1 cellular context compared by ENCODE assay signal in the genomic region with DNA sequence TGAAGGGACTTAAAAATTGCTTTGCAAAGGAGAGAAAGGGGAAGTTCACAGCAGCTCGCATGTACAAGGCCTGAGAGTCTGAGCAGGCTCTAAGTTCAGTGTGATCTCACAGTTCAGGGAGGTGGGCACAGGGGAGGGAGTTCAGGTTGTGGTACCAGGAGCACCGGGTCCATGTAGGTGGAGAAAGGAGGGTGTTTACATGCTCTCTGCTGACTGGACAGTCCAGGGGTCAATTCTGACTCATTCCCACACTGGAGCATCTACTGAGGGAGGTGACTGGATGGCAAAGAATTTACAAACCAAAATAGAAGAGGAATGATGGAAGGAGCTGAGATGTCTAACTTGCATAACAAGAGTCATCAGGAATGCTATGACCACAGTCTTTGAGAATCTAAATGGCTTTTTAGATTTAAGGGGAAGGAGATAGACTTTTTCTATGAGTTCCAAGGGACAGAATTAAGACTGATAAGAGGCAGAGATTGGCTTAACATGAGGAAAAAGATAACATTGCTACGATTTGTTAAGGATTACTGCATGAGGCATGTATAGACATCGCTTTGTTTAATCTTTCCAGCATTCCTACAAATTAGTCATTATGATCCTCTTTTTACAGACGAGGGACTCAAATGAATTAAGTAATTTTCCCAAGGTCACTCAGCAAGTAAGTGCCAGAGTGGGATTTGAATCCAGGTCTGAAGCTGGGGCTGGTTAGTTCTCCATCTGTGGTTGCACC.
A peak's percentile ranks its signal among the peaks of the same experiment; 100 is the strongest.
TF ChIP-seq lines count a peak whose summit lies in the region.

No MANE protein-coding gene starts in this region.

TF ChIP-seq in HepG2, 621 proteins besides CTCF, POLR2A, EP300 and RAD21 (continued from another document and continues in another):
- TF ChIP-seq, protein P1, sequence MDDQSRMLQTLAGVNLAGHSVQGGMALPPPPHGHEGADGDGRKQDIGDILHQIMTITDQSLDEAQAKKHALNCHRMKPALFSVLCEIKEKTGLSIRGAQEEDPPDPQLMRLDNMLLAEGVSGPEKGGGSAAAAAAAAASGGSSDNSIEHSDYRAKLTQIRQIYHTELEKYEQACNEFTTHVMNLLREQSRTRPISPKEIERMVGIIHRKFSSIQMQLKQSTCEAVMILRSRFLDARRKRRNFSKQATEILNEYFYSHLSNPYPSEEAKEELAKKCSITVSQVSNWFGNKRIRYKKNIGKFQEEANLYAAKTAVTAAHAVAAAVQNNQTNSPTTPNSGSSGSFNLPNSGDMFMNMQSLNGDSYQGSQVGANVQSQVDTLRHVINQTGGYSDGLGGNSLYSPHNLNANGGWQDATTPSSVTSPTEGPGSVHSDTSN (CRISPR knock-in tag; IDR thresholded peaks at IDR 0.05; ENCODE audit: borderline replicate concordance): no peak
- TF ChIP-seq, protein P2, sequence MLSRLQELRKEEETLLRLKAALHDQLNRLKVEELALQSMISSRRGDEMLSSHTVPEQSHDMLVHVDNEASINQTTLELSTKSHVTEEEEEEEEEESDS (CRISPR knock-in tag; IDR thresholded peaks at IDR 0.05; ENCODE audit: borderline replicate concordance): no peak
- TF ChIP-seq HNRNPH1 (optimal IDR thresholded peaks at IDR 0.05; ENCODE audit: low read depth, low read length) (no peak), MIER2 (CRISPR knock-in tag; IDR thresholded peaks at IDR 0.05) (0 out of 2 replicates have a peak, but pooled peaks have one; percentile 40), ARNT2 (CRISPR knock-in tag; IDR thresholded peaks at IDR 0.05; ENCODE audit: low read depth) (no peak), IRF2 (CRISPR knock-in tag; IDR thresholded peaks at IDR 0.05) (peak; percentile 79), FLYWCH1 (CRISPR knock-in tag; IDR thresholded peaks at IDR 0.05) (no peak), ATF7 (IDR thresholded peaks at IDR 0.05) (peak; percentile 40; the same call in 1 of the 2 replicates), ATF7 (CRISPR knock-in tag; IDR thresholded peaks at IDR 0.05) (0 out of 2 replicates have a peak, but pooled peaks have one; percentile 81), KAT7 (CRISPR knock-in tag; IDR thresholded peaks at IDR 0.05; ENCODE audit: borderline replicate concordance) (no peak), ZNF12 (CRISPR knock-in tag; IDR thresholded peaks at IDR 0.05) (no peak), KMT2B (CRISPR knock-in tag; IDR thresholded peaks at IDR 0.05) (no peak), ZNF598 (CRISPR knock-in tag; IDR thresholded peaks at IDR 0.05; ENCODE audit: borderline replicate concordance) (no peak), ERF (CRISPR knock-in tag; IDR thresholded peaks at IDR 0.05) (no peak), ZNF431 (CRISPR knock-in tag; IDR thresholded peaks at IDR 0.05; ENCODE audit: borderline replicate concordance, low read depth) (no peak), ZNF501 (CRISPR knock-in tag; IDR thresholded peaks at IDR 0.05) (no peak), MIXL1 (CRISPR knock-in tag; IDR thresholded peaks at IDR 0.05) (0 out of 2 replicates have a peak, but pooled peaks have one; percentile 28), SRSF1 (optimal IDR thresholded peaks at IDR 0.05; ENCODE audit: low read depth, low read length) (no peak), ZNF816 (CRISPR knock-in tag; IDR thresholded peaks at IDR 0.05; ENCODE audit: borderline replicate concordance) (no peak), NFRKB (IDR thresholded peaks at IDR 0.05) (no peak), BCL6 (CRISPR knock-in tag; IDR thresholded peaks at IDR 0.05) (no peak), KDM3A (CRISPR knock-in tag; IDR thresholded peaks at IDR 0.05; ENCODE audit: low read depth) (no peak; the same call in 1 of the 2 replicates), TEAD3 (CRISPR knock-in tag; optimal IDR thresholded peaks at IDR 0.05; ENCODE audit: borderline replicate concordance) (peak; percentile 92), ZNF451 (CRISPR knock-in tag; IDR thresholded peaks at IDR 0.05) (no peak), ZFP41 (CRISPR knock-in tag; IDR thresholded peaks at IDR 0.05; ENCODE audit: borderline replicate concordance) (no peak), PPARG (CRISPR knock-in tag; conservative IDR thresholded peaks at IDR 0.05) (0 out of 2 replicates have a peak, but pooled peaks have one; percentile 34), YEATS4 (CRISPR knock-in tag; IDR thresholded peaks at IDR 0.05; ENCODE audit: borderline replicate concordance) (no peak), ATF1 (CRISPR knock-in tag; IDR thresholded peaks at IDR 0.05) (0 out of 2 replicates have a peak, but pooled peaks have one; percentile 35)
- TF ChIP-seq, protein P3, sequence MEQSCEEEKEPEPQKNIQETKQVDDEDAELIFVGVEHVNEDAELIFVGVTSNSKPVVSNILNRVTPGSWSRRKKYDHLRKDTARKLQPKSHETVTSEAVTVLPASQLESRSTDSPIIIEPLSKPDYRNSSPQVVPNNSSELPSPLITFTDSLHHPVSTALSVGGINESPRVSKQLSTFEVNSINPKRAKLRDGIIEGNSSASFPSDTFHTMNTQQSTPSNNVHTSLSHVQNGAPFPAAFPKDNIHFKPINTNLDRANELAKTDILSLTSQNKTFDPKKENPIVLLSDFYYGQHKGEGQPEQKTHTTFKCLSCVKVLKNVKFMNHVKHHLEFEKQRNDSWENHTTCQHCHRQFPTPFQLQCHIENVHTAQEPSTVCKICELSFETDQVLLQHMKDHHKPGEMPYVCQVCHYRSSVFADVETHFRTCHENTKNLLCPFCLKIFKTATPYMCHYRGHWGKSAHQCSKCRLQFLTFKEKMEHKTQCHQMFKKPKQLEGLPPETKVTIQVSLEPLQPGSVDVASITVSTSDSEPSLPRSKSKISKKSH (CRISPR knock-in tag; IDR thresholded peaks at IDR 0.05; ENCODE audit: borderline replicate concordance): no peak
- TF ChIP-seq, protein P4, sequence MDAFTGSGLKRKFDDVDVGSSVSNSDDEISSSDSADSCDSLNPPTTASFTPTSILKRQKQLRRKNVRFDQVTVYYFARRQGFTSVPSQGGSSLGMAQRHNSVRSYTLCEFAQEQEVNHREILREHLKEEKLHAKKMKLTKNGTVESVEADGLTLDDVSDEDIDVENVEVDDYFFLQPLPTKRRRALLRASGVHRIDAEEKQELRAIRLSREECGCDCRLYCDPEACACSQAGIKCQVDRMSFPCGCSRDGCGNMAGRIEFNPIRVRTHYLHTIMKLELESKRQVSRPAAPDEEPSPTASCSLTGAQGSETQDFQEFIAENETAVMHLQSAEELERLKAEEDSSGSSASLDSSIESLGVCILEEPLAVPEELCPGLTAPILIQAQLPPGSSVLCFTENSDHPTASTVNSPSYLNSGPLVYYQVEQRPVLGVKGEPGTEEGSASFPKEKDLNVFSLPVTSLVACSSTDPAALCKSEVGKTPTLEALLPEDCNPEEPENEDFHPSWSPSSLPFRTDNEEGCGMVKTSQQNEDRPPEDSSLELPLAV (CRISPR knock-in tag; conservative IDR thresholded peaks at IDR 0.05; ENCODE audit: low read depth): no peak
- TF ChIP-seq, protein P5, sequence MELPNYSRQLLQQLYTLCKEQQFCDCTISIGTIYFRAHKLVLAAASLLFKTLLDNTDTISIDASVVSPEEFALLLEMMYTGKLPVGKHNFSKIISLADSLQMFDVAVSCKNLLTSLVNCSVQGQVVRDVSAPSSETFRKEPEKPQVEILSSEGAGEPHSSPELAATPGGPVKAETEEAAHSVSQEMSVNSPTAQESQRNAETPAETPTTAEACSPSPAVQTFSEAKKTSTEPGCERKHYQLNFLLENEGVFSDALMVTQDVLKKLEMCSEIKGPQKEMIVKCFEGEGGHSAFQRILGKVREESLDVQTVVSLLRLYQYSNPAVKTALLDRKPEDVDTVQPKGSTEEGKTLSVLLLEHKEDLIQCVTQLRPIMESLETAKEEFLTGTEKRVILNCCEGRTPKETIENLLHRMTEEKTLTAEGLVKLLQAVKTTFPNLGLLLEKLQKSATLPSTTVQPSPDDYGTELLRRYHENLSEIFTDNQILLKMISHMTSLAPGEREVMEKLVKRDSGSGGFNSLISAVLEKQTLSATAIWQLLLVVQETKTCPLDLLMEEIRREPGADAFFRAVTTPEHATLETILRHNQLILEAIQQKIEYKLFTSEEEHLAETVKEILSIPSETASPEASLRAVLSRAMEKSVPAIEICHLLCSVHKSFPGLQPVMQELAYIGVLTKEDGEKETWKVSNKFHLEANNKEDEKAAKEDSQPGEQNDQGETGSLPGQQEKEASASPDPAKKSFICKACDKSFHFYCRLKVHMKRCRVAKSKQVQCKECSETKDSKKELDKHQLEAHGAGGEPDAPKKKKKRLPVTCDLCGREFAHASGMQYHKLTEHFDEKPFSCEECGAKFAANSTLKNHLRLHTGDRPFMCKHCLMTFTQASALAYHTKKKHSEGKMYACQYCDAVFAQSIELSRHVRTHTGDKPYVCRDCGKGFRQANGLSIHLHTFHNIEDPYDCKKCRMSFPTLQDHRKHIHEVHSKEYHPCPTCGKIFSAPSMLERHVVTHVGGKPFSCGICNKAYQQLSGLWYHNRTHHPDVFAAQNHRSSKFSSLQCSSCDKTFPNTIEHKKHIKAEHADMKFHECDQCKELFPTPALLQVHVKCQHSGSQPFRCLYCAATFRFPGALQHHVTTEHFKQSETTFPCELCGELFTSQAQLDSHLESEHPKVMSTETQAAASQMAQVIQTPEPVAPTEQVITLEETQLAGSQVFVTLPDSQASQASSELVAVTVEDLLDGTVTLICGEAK (IDR thresholded peaks at IDR 0.05): no peak
- TF ChIP-seq, protein P5 (CRISPR knock-in tag; IDR thresholded peaks at IDR 0.05): no peak
- TF ChIP-seq, protein P6, sequence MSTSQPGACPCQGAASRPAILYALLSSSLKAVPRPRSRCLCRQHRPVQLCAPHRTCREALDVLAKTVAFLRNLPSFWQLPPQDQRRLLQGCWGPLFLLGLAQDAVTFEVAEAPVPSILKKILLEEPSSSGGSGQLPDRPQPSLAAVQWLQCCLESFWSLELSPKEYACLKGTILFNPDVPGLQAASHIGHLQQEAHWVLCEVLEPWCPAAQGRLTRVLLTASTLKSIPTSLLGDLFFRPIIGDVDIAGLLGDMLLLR (CRISPR knock-in tag; IDR thresholded peaks at IDR 0.05): no peak
- TF ChIP-seq, protein P7, sequence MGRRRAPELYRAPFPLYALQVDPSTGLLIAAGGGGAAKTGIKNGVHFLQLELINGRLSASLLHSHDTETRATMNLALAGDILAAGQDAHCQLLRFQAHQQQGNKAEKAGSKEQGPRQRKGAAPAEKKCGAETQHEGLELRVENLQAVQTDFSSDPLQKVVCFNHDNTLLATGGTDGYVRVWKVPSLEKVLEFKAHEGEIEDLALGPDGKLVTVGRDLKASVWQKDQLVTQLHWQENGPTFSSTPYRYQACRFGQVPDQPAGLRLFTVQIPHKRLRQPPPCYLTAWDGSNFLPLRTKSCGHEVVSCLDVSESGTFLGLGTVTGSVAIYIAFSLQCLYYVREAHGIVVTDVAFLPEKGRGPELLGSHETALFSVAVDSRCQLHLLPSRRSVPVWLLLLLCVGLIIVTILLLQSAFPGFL (CRISPR knock-in tag; IDR thresholded peaks at IDR 0.05): no peak
- TF ChIP-seq, protein P8, sequence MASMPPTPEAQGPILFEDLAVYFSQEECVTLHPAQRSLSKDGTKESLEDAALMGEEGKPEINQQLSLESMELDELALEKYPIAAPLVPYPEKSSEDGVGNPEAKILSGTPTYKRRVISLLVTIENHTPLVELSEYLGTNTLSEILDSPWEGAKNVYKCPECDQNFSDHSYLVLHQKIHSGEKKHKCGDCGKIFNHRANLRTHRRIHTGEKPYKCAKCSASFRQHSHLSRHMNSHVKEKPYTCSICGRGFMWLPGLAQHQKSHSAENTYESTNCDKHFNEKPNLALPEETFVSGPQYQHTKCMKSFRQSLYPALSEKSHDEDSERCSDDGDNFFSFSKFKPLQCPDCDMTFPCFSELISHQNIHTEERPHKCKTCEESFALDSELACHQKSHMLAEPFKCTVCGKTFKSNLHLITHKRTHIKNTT (CRISPR knock-in tag; IDR thresholded peaks at IDR 0.05): no peak
- TF ChIP-seq, protein P9, sequence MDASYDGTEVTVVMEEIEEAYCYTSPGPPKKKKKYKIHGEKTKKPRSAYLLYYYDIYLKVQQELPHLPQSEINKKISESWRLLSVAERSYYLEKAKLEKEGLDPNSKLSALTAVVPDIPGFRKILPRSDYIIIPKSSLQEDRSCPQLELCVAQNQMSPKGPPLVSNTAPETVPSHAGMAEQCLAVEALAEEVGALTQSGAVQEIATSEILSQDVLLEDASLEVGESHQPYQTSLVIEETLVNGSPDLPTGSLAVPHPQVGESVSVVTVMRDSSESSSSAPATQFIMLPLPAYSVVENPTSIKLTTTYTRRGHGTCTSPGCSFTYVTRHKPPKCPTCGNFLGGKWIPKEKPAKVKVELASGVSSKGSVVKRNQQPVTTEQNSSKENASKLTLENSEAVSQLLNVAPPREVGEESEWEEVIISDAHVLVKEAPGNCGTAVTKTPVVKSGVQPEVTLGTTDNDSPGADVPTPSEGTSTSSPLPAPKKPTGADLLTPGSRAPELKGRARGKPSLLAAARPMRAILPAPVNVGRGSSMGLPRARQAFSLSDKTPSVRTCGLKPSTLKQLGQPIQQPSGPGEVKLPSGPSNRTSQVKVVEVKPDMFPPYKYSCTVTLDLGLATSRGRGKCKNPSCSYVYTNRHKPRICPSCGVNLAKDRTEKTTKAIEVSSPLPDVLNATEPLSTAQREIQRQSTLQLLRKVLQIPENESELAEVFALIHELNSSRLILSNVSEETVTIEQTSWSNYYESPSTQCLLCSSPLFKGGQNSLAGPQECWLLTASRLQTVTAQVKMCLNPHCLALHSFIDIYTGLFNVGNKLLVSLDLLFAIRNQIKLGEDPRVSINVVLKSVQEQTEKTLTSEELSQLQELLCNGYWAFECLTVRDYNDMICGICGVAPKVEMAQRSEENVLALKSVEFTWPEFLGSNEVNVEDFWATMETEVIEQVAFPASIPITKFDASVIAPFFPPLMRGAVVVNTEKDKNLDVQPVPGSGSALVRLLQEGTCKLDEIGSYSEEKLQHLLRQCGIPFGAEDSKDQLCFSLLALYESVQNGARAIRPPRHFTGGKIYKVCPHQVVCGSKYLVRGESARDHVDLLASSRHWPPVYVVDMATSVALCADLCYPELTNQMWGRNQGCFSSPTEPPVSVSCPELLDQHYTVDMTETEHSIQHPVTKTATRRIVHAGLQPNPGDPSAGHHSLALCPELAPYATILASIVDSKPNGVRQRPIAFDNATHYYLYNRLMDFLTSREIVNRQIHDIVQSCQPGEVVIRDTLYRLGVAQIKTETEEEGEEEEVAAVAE (CRISPR knock-in tag; IDR thresholded peaks at IDR 0.05; ENCODE audit: borderline replicate concordance): peak; percentile 46; the same call in 1 of the 2 replicates
